24 cellular contexts compared by ENCODE assay signal in the genomic region with DNA sequence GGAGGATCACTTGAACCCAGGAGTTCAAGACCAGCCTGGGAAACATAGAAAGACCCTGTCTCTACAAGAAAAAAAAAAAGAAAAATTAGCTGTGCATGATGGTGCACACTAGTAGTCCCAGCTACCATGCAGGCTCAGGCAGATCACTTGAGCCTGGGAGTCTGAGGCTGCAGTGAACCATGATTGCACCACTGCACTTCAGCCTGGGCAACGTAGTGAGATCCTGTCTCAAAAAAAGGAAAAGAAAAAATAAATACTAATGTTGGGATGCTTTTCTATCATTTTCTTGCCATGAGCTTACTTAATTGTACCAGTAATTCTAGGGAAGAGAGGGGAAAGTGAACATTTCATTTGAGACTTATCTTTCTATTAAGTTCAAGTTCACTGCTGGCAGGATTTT. TPM values are rescaled to one million over a fixed set of nuclear protein-coding genes. Genes with fewer than 3 reads are reported as not detected.
DNase-seq lines count a peak whose midpoint lies in the region; ATAC-seq, FAIRE-seq and TF ChIP-seq lines count a peak whose summit lies in the region.
"Had no signal": no experiment of that assay in that cellular context is flagged by ENCODE, and none has a peak within 500 bp of the region (broad histone marks: within the 10 kb centered on the region; RNA-seq: fewer than 3 reads in every experiment).

No MANE protein-coding gene starts in this region.

- no peaks in the 10 kb centered on the region for H3K27me3 ChIP-seq in HepG2 (ENCODE audit: control insufficient read depth in 1 of 2, insufficient read depth in 2 of 2, low read length in 2 of 2)
- no peaks in the 10 kb centered on the region for H3K27me3 ChIP-seq in right lobe of liver
- H3K27me3 ChIP-seq in gastrocnemius medialis, result no peaks in the 10 kb centered on the region
- H3K27me3 ChIP-seq: BLaER1 treated with 17β-estradiol and CSF1 and Interleukin-3, amounts not matched to agents 10 nM and 100 nM had no signal

- H3K36me3 ChIP-seq in HepG2 (replicated peaks in 1 of 2; ENCODE audit: control insufficient read depth in 1 of 2, insufficient read depth in 2 of 2, low read length in 2 of 2), result peaks cover 13 to 35% of the 10 kb centered on the region in 2 experiments; a peak in 4 of 5 replicates
- H3K36me3 ChIP-seq in right lobe of liver, result peaks cover 0 to 30% (median 12%) of the 10 kb centered on the region in 4 donors
- peaks cover 0 to 45% of the 10 kb centered on the region in 2 donors for H3K36me3 ChIP-seq in gastrocnemius medialis

- intact Hi-C loops in HepG2 (cut with micrococcal nuclease; ENCODE audit: unreplicated experiment) (no loop called here), right lobe of liver (cut with DNase I) (no loop called here), gastrocnemius medialis (cut with DNase I; ENCODE audit: low total_unique reads) (no loop called here)

- no peaks in the 10 kb centered on the region for H3K4me1 Mint-ChIP-seq in nephron progenitor cell
- H3K4me1 Mint-ChIP-seq: B cell had no signal

- POLR2A ChIA-PET in HepG2 (lab: Yijun Ruan, JAX), result no interaction called here

- no peak for ATAC-seq in HepG2
- ATAC-seq in right lobe of liver, result no peak
- no peak for ATAC-seq in gastrocnemius medialis
- ATAC-seq: A549, GM12878 had no signal

- H3K27ac ChIP-seq in HepG2 (ENCODE audit: extremely low read length, insufficient read depth, low read length) (no peak overlapping the region), right lobe of liver (no peak overlapping the region), gastrocnemius medialis (peak overlapping the region in 3 of 4 donors; percentile 47 to 72 (median 52))
- H3K27ac ChIP-seq: 22Rv1; A549; BLaER1 treated with 17β-estradiol and CSF1 and Interleukin-3, amounts not matched to agents 10 nM and 100 nM; C4-2B had no signal

- H3K4me1 ChIP-seq in HepG2 (ENCODE audit: insufficient read depth, low read length), result peaks cover 20% of the 10 kb centered on the region
- peaks cover 0 to 47% (median 7%) of the 10 kb centered on the region in 4 donors for H3K4me1 ChIP-seq in right lobe of liver
- H3K4me1 ChIP-seq in gastrocnemius medialis, result peaks cover 47 to 50% of the 10 kb centered on the region in 2 donors

- no TSS peak for BruUV-seq in HepG2 (replicated peaks; lab: Mats Ljungman, UMichigan)

- in situ Hi-C loops in HepG2 (cut with HindIII; ENCODE audit: extremely low pct_ligation_motif_present, low pct_unique_long_range_greater_than_20kb) (no loop called here), gastrocnemius medialis (cut with MboI; ENCODE audit: low sequenced_read_pairs in 4 of 4) (no loop called here)

- no peaks in the 10 kb centered on the region for H3K9me3 Mint-ChIP-seq in nephron progenitor cell
- H3K9me3 Mint-ChIP-seq: CD4-positive, alpha-beta T cell; CD8-positive, alpha-beta memory T cell had no signal

- no peak overlapping the region for H2AFZ ChIP-seq in HepG2 (ENCODE audit: low read length)

- H3K27me3 Mint-ChIP-seq in nephron progenitor cell (ENCODE audit: low read depth, poor library complexity), result peaks cover 4% of the 10 kb centered on the region
- H3K27me3 Mint-ChIP-seq: B cell; CD4-positive, alpha-beta T cell; CD8-positive, alpha-beta memory T cell had no signal

- TF ChIP-seq EP300 in HepG2 (IDR thresholded peaks at IDR 0.05; ENCODE audit: low read depth in 2 of 2, low read length in 2 of 2) (no peak), HepG2 (CRISPR knock-in tag; IDR thresholded peaks at IDR 0.05; ENCODE audit: borderline replicate concordance) (no peak)

- DNase-seq in HepG2 (ENCODE audit: low spot score) (no peak), right lobe of liver (no peak), nephron progenitor cell (no peak), gastrocnemius medialis (no peak)
- no peak for DNase-seq in activated CD4-positive, alpha-beta T cell treated with anti-CD3 and anti-CD28 coated beads, Interleukin-2, amount 50 U/mL, for 48 hours
- no peak for DNase-seq in activated naive CD4-positive, alpha-beta T cell treated with anti-CD3 and anti-CD28 coated beads, Interleukin-2, amount 50 U/mL, for 16 hours
- DNase-seq: AML-193; CD4-positive, alpha-beta T cell; CD8-positive, alpha-beta memory T cell; COR-L47; DMS 273 treated with DMSO at 0.1 percent for 48 hours; DMS153; DMS53; DMS79; DND-41; EL; GDM1 had no signal

- no peak overlapping the region for H3K4me2 ChIP-seq in HepG2 (ENCODE audit: low read depth, low read length)
- H3K4me2 ChIP-seq: A549; BLaER1 treated with 17β-estradiol and CSF1 and Interleukin-3, amounts not matched to agents 10 nM and 100 nM had no signal

- CTCF ChIA-PET in HepG2 (lab: Yijun Ruan, JAX; ENCODE audit: low intra/inter-chr PET ratio, low total read pairs), result no interaction called here

- H3K4me3 ChIP-seq in HepG2 (replicated peaks in 1 of 3; ENCODE audit: insufficient read depth in 1 of 3, low read depth in 2 of 3, low read length in 3 of 3), result no peak overlapping the region
- no peak overlapping the region for H3K4me3 ChIP-seq in right lobe of liver
- no peak overlapping the region for H3K4me3 ChIP-seq in gastrocnemius medialis
- H3K4me3 ChIP-seq: A549; BLaER1 treated with 17β-estradiol and CSF1 and Interleukin-3, amounts not matched to agents 10 nM and 100 nM; GM12878 had no signal

- H4K20me1 ChIP-seq in HepG2 (ENCODE audit: insufficient read depth, low read length), result no peaks in the 10 kb centered on the region

- no peaks in the 10 kb centered on the region for H3K9me3 ChIP-seq in HepG2 (ENCODE audit: low read length)
- no peaks in the 10 kb centered on the region for H3K9me3 ChIP-seq in right lobe of liver
- H3K9me3 ChIP-seq in gastrocnemius medialis, result no peaks in the 10 kb centered on the region
- H3K9me3 ChIP-seq: A549 had no signal

- peak overlapping the region; percentile 25 for H3K27ac Mint-ChIP-seq in nephron progenitor cell
- H3K27ac Mint-ChIP-seq: B cell; CD4-positive, alpha-beta T cell had no signal

- TF ChIP-seq CTCF in HepG2 (CRISPR knock-in tag; IDR thresholded peaks at IDR 0.05), result no peak
- no peak for TF ChIP-seq CTCF in right lobe of liver (IDR thresholded peaks at IDR 0.05)
- TF ChIP-seq CTCF in nephron progenitor cell (IDR thresholded peaks at IDR 0.05), result no peak
- no peak for TF ChIP-seq CTCF in gastrocnemius medialis (IDR thresholded peaks at IDR 0.05 in 4 of 5, conservative IDR thresholded peaks at IDR 0.05 in 1 of 5)

- no peak overlapping the region for H3K9ac ChIP-seq in HepG2 (ENCODE audit: insufficient read depth, low read depth, low read length)
- H3K9ac ChIP-seq: BLaER1 treated with 17β-estradiol and CSF1 and Interleukin-3, amounts not matched to agents 10 nM and 100 nM had no signal

- WGBS in HepG2 (ENCODE audit: low lambda C conversion rate), result 96% methylated on average over 1 of the region's 1 CpG
- 80% methylated on average over 1 of the region's 1 CpG for WGBS in right lobe of liver (ENCODE audit: insufficient coverage, low coverage, low lambda C conversion rate, missing lambda C conversion rate)

- H3K79me2 ChIP-seq in HepG2 (ENCODE audit: insufficient read depth, low read length), result peaks cover 39% of the 10 kb centered on the region

- TF ChIP-seq RAD21 in HepG2 (CRISPR knock-in tag; IDR thresholded peaks at IDR 0.05), result no peak

- TF ChIP-seq POLR2A in HepG2 (IDR thresholded peaks at IDR 0.05; ENCODE audit: insufficient read depth in 1 of 2, low read depth in 2 of 2, low read length in 2 of 2), result no peak
- TF ChIP-seq POLR2A in right lobe of liver (IDR thresholded peaks at IDR 0.05), result no peak
- TF ChIP-seq POLR2A in gastrocnemius medialis (IDR thresholded peaks at IDR 0.05), result no peak

- H3K36me3 Mint-ChIP-seq in nephron progenitor cell (ENCODE audit: low read depth), result peaks cover 46% of the 10 kb centered on the region

- no peak overlapping the region for H3K4me3 Mint-ChIP-seq in nephron progenitor cell
- H3K4me3 Mint-ChIP-seq: B cell; CD4-positive, alpha-beta T cell; CD8-positive, alpha-beta memory T cell had no signal

- FAIRE-seq in HepG2 (lab: Jason Lieb, UNC), result no peak
- FAIRE-seq: A549, GM12878, GM18507 had no signal

TF ChIP-seq in HepG2, 621 proteins besides CTCF, POLR2A, EP300 and RAD21 (continues in another document):
- TF ChIP-seq ZNF724P (CRISPR knock-in tag; IDR thresholded peaks at IDR 0.05; ENCODE audit: borderline replicate concordance), result no peak
- TF ChIP-seq ZNF121 (CRISPR knock-in tag; IDR thresholded peaks at IDR 0.05), result peak; percentile 53; the same call in 1 of the 2 replicates
- TF ChIP-seq ZNF788 (CRISPR knock-in tag; IDR thresholded peaks at IDR 0.05; ENCODE audit: borderline replicate concordance), result no peak
- TF ChIP-seq HNRNPH1 (optimal IDR thresholded peaks at IDR 0.05; ENCODE audit: low read depth, low read length), result no peak
- no peak for TF ChIP-seq NRL (CRISPR knock-in tag; IDR thresholded peaks at IDR 0.05; ENCODE audit: borderline replicate concordance)

RNA-seq across cellular contexts. Expression of a gene that starts 19.8 kb away (rescaled TPM):
- total RNA-seq in HepG2 (2016; rRNA removed; fragmentation: Illumina TruSeq; extraction: Trizol), result 27.9 and 30.4 TPM in 2 replicates
- total RNA-seq in HepG2 (2016; cell fraction: cytosol; rRNA removed; fragmentation: Illumina TruSeq; extraction: Trizol; ENCODE audit: low read depth), result 110 and 115 TPM in 2 replicates
- 30.0 and 37.0 TPM in 2 replicates for total RNA-seq in HepG2 (2016; cell fraction: insoluble cytoplasmic fraction; rRNA removed; fragmentation: Illumina TruSeq; extraction: Trizol)
- total RNA-seq in HepG2 (2016; cell fraction: membrane; rRNA removed; fragmentation: Illumina TruSeq; extraction: Trizol), result 25.1 and 25.2 TPM in 2 replicates
- 46.0 and 48.0 TPM in 2 replicates for total RNA-seq in HepG2 (2016; cell fraction: nucleus; rRNA removed; fragmentation: Illumina TruSeq; extraction: Trizol)
- polyA plus RNA-seq in HepG2 (2011; rRNA removed), result 42.0 and 44.4 TPM in 2 replicates
- polyA plus RNA-seq in HepG2 (2011; cell fraction: cytosol; rRNA removed), result 15.7 and 17.4 TPM in 2 replicates
- polyA plus RNA-seq in HepG2 (2011; cell fraction: nucleus; rRNA removed), result 121 and 123 TPM in 2 replicates
- polyA plus RNA-seq in HepG2 (2012), result 23.0 and 28.3 TPM in 2 replicates
- polyA plus RNA-seq in HepG2 (2016; cell fraction: cytosol; fragmentation: Illumina TruSeq; extraction: Trizol; ENCODE audit: low read depth), result 1.8 and 2.0 TPM in 2 replicates
- polyA plus RNA-seq in HepG2 (2016; cell fraction: insoluble cytoplasmic fraction; fragmentation: Illumina TruSeq; extraction: Trizol; ENCODE audit: low read depth), result 23.2 and 25.2 TPM in 2 replicates
- polyA plus RNA-seq in HepG2 (2016; cell fraction: membrane; fragmentation: Illumina TruSeq; extraction: Trizol; ENCODE audit: low read depth), result 4.7 and 5.3 TPM in 2 replicates
- polyA plus RNA-seq in HepG2 (2016; cell fraction: nucleus; fragmentation: Illumina TruSeq; extraction: Trizol; ENCODE audit: insufficient read depth, low read depth), result 66.6 and 68.6 TPM in 2 replicates
- polyA minus RNA-seq in HepG2 (2011; rRNA and poly(A)+ RNA removed; ENCODE audit: low replicate concordance), result 62.2 and 76.8 TPM in 2 replicates
- polyA minus RNA-seq in HepG2 (2011; cell fraction: cytosol; rRNA and poly(A)+ RNA removed), result 23.4 and 26.8 TPM in 2 replicates
- 136 and 138 TPM in 2 replicates for polyA minus RNA-seq in HepG2 (2011; cell fraction: nucleus; rRNA and poly(A)+ RNA removed)
- 10 to 100 TPM; 22.6 to 62.4 (median 37.0) TPM for total RNA-seq in right lobe of liver
- total RNA-seq in gastrocnemius medialis, result 10 to 100 TPM; 13.6 to 23.7 (median 18.4) TPM

Comparison
In these comparisons a context has a peak if more than half of its experiments do, and no peak if none do; other contexts are left out.
1. H3K27ac ChIP-seq: peak in gastrocnemius medialis (3 of 4); none in HepG2 (single experiment) and right lobe of liver (0 of 3).